1 cellular context compared by ENCODE assay signal in genomic region chr2:128306081-128306930, GRCh38.
A peak's percentile ranks its signal among the peaks of the same experiment; 100 is the strongest.
TF ChIP-seq lines count a peak whose summit lies in the region.

No MANE protein-coding gene starts in this region.

TF ChIP-seq in HepG2, 621 proteins besides CTCF, POLR2A, EP300 and RAD21 (continued from another document and continues in another):
- TF ChIP-seq, protein P1, sequence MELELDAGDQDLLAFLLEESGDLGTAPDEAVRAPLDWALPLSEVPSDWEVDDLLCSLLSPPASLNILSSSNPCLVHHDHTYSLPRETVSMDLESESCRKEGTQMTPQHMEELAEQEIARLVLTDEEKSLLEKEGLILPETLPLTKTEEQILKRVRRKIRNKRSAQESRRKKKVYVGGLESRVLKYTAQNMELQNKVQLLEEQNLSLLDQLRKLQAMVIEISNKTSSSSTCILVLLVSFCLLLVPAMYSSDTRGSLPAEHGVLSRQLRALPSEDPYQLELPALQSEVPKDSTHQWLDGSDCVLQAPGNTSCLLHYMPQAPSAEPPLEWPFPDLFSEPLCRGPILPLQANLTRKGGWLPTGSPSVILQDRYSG (CRISPR knock-in tag; IDR thresholded peaks at IDR 0.05): no peak
- TF ChIP-seq, protein P2, sequence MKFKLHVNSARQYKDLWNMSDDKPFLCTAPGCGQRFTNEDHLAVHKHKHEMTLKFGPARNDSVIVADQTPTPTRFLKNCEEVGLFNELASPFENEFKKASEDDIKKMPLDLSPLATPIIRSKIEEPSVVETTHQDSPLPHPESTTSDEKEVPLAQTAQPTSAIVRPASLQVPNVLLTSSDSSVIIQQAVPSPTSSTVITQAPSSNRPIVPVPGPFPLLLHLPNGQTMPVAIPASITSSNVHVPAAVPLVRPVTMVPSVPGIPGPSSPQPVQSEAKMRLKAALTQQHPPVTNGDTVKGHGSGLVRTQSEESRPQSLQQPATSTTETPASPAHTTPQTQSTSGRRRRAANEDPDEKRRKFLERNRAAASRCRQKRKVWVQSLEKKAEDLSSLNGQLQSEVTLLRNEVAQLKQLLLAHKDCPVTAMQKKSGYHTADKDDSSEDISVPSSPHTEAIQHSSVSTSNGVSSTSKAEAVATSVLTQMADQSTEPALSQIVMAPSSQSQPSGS (CRISPR knock-in tag; IDR thresholded peaks at IDR 0.05): peak; percentile 96
- TF ChIP-seq CENPX (CRISPR knock-in tag; IDR thresholded peaks at IDR 0.05): no peak
- TF ChIP-seq, protein P3, sequence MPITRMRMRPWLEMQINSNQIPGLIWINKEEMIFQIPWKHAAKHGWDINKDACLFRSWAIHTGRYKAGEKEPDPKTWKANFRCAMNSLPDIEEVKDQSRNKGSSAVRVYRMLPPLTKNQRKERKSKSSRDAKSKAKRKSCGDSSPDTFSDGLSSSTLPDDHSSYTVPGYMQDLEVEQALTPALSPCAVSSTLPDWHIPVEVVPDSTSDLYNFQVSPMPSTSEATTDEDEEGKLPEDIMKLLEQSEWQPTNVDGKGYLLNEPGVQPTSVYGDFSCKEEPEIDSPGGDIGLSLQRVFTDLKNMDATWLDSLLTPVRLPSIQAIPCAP (CRISPR knock-in tag; IDR thresholded peaks at IDR 0.05; ENCODE audit: low read depth): no peak
- TF ChIP-seq ZNF644 (CRISPR knock-in tag; IDR thresholded peaks at IDR 0.05; ENCODE audit: low read depth): no peak
- peak; percentile 31; the same call in 1 of the 2 replicates for TF ChIP-seq ZFP1 (CRISPR knock-in tag; IDR thresholded peaks at IDR 0.05)
- TF ChIP-seq PHB2 (IDR thresholded peaks at IDR 0.05; ENCODE audit: partially characterized antibody): no peak
- no peak for TF ChIP-seq KDM5A (IDR thresholded peaks at IDR 0.05; ENCODE audit: borderline replicate concordance, low read length)
- no peak for TF ChIP-seq ZFP36L1 (CRISPR knock-in tag; IDR thresholded peaks at IDR 0.05)
- TF ChIP-seq, protein P4, sequence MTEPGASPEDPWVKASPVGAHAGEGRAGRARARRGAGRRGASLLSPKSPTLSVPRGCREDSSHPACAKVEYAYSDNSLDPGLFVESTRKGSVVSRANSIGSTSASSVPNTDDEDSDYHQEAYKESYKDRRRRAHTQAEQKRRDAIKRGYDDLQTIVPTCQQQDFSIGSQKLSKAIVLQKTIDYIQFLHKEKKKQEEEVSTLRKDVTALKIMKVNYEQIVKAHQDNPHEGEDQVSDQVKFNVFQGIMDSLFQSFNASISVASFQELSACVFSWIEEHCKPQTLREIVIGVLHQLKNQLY (CRISPR knock-in tag; IDR thresholded peaks at IDR 0.05): peak; percentile 61; the same call in 1 of the 2 replicates
- TF ChIP-seq ZNF225 (CRISPR knock-in tag; IDR thresholded peaks at IDR 0.05): no peak
- TF ChIP-seq FOXP4 (CRISPR knock-in tag; IDR thresholded peaks at IDR 0.05): peak; percentile 97
- no peak for TF ChIP-seq MBNL3 (CRISPR knock-in tag; conservative IDR thresholded peaks at IDR 0.05)
- no peak for TF ChIP-seq KDM4B (CRISPR knock-in tag; IDR thresholded peaks at IDR 0.05)
- TF ChIP-seq AGO2 (optimal IDR thresholded peaks at IDR 0.05; ENCODE audit: low read depth, low read length): peak; percentile 59
- TF ChIP-seq ZNF75D (CRISPR knock-in tag; IDR thresholded peaks at IDR 0.05; ENCODE audit: borderline replicate concordance): no peak
- TF ChIP-seq ZNF589 (CRISPR knock-in tag; conservative IDR thresholded peaks at IDR 0.05): peak; percentile 85
- TF ChIP-seq, protein P5, sequence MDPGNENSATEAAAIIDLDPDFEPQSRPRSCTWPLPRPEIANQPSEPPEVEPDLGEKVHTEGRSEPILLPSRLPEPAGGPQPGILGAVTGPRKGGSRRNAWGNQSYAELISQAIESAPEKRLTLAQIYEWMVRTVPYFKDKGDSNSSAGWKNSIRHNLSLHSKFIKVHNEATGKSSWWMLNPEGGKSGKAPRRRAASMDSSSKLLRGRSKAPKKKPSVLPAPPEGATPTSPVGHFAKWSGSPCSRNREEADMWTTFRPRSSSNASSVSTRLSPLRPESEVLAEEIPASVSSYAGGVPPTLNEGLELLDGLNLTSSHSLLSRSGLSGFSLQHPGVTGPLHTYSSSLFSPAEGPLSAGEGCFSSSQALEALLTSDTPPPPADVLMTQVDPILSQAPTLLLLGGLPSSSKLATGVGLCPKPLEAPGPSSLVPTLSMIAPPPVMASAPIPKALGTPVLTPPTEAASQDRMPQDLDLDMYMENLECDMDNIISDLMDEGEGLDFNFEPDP (CRISPR knock-in tag; conservative IDR thresholded peaks at IDR 0.05): no peak
- TF ChIP-seq POGZ (CRISPR knock-in tag; IDR thresholded peaks at IDR 0.05): peak; percentile 80
- no peak for TF ChIP-seq WIZ (CRISPR knock-in tag; IDR thresholded peaks at IDR 0.05)
- TF ChIP-seq, protein P6, sequence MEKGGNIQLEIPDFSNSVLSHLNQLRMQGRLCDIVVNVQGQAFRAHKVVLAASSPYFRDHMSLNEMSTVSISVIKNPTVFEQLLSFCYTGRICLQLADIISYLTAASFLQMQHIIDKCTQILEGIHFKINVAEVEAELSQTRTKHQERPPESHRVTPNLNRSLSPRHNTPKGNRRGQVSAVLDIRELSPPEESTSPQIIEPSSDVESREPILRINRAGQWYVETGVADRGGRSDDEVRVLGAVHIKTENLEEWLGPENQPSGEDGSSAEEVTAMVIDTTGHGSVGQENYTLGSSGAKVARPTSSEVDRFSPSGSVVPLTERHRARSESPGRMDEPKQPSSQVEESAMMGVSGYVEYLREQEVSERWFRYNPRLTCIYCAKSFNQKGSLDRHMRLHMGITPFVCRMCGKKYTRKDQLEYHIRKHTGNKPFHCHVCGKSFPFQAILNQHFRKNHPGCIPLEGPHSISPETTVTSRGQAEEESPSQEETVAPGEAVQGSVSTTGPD (CRISPR knock-in tag; IDR thresholded peaks at IDR 0.05): no peak
- TF ChIP-seq, protein P7, sequence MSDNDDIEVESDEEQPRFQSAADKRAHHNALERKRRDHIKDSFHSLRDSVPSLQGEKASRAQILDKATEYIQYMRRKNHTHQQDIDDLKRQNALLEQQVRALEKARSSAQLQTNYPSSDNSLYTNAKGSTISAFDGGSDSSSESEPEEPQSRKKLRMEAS (IDR thresholded peaks at IDR 0.05): peak; percentile 74; the same call in 1 of the 2 replicates
- TF ChIP-seq NR2C2 (CRISPR knock-in tag; IDR thresholded peaks at IDR 0.05; ENCODE audit: borderline replicate concordance): no peak
- peak; percentile 62; the same call in 1 of the 2 replicates for TF ChIP-seq ZNF263 (CRISPR knock-in tag; IDR thresholded peaks at IDR 0.05)
- TF ChIP-seq, protein P8, sequence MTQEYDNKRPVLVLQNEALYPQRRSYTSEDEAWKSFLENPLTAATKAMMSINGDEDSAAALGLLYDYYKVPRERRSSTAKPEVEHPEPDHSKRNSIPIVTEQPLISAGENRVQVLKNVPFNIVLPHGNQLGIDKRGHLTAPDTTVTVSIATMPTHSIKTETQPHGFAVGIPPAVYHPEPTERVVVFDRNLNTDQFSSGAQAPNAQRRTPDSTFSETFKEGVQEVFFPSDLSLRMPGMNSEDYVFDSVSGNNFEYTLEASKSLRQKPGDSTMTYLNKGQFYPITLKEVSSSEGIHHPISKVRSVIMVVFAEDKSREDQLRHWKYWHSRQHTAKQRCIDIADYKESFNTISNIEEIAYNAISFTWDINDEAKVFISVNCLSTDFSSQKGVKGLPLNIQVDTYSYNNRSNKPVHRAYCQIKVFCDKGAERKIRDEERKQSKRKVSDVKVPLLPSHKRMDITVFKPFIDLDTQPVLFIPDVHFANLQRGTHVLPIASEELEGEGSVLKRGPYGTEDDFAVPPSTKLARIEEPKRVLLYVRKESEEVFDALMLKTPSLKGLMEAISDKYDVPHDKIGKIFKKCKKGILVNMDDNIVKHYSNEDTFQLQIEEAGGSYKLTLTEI (CRISPR knock-in tag; conservative IDR thresholded peaks at IDR 0.05): no peak
- peak; percentile 83 for TF ChIP-seq ZNF781 (CRISPR knock-in tag; IDR thresholded peaks at IDR 0.05; ENCODE audit: borderline replicate concordance, not compliant biosample characterization)
- peak; percentile 94 for TF ChIP-seq SALL2 (CRISPR knock-in tag; IDR thresholded peaks at IDR 0.05)
- peak; percentile 68; the same call in 1 of the 2 replicates for TF ChIP-seq NFKB2 (CRISPR knock-in tag; IDR thresholded peaks at IDR 0.05; ENCODE audit: borderline replicate concordance)
- TF ChIP-seq, protein P9, sequence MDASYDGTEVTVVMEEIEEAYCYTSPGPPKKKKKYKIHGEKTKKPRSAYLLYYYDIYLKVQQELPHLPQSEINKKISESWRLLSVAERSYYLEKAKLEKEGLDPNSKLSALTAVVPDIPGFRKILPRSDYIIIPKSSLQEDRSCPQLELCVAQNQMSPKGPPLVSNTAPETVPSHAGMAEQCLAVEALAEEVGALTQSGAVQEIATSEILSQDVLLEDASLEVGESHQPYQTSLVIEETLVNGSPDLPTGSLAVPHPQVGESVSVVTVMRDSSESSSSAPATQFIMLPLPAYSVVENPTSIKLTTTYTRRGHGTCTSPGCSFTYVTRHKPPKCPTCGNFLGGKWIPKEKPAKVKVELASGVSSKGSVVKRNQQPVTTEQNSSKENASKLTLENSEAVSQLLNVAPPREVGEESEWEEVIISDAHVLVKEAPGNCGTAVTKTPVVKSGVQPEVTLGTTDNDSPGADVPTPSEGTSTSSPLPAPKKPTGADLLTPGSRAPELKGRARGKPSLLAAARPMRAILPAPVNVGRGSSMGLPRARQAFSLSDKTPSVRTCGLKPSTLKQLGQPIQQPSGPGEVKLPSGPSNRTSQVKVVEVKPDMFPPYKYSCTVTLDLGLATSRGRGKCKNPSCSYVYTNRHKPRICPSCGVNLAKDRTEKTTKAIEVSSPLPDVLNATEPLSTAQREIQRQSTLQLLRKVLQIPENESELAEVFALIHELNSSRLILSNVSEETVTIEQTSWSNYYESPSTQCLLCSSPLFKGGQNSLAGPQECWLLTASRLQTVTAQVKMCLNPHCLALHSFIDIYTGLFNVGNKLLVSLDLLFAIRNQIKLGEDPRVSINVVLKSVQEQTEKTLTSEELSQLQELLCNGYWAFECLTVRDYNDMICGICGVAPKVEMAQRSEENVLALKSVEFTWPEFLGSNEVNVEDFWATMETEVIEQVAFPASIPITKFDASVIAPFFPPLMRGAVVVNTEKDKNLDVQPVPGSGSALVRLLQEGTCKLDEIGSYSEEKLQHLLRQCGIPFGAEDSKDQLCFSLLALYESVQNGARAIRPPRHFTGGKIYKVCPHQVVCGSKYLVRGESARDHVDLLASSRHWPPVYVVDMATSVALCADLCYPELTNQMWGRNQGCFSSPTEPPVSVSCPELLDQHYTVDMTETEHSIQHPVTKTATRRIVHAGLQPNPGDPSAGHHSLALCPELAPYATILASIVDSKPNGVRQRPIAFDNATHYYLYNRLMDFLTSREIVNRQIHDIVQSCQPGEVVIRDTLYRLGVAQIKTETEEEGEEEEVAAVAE (CRISPR knock-in tag; IDR thresholded peaks at IDR 0.05; ENCODE audit: borderline replicate concordance): no peak; the same call in 1 of the 2 replicates
- TF ChIP-seq NPAS2 (CRISPR knock-in tag; IDR thresholded peaks at IDR 0.05; ENCODE audit: borderline replicate concordance): no peak
- TF ChIP-seq, protein P10, sequence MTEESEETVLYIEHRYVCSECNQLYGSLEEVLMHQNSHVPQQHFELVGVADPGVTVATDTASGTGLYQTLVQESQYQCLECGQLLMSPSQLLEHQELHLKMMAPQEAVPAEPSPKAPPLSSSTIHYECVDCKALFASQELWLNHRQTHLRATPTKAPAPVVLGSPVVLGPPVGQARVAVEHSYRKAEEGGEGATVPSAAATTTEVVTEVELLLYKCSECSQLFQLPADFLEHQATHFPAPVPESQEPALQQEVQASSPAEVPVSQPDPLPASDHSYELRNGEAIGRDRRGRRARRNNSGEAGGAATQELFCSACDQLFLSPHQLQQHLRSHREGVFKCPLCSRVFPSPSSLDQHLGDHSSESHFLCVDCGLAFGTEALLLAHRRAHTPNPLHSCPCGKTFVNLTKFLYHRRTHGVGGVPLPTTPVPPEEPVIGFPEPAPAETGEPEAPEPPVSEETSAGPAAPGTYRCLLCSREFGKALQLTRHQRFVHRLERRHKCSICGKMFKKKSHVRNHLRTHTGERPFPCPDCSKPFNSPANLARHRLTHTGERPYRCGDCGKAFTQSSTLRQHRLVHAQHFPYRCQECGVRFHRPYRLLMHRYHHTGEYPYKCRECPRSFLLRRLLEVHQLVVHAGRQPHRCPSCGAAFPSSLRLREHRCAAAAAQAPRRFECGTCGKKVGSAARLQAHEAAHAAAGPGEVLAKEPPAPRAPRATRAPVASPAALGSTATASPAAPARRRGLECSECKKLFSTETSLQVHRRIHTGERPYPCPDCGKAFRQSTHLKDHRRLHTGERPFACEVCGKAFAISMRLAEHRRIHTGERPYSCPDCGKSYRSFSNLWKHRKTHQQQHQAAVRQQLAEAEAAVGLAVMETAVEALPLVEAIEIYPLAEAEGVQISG (CRISPR knock-in tag; IDR thresholded peaks at IDR 0.05): peak; percentile 84
- no peak for TF ChIP-seq ZNF703 (CRISPR knock-in tag; IDR thresholded peaks at IDR 0.05; ENCODE audit: borderline replicate concordance)
- TF ChIP-seq, protein P11, sequence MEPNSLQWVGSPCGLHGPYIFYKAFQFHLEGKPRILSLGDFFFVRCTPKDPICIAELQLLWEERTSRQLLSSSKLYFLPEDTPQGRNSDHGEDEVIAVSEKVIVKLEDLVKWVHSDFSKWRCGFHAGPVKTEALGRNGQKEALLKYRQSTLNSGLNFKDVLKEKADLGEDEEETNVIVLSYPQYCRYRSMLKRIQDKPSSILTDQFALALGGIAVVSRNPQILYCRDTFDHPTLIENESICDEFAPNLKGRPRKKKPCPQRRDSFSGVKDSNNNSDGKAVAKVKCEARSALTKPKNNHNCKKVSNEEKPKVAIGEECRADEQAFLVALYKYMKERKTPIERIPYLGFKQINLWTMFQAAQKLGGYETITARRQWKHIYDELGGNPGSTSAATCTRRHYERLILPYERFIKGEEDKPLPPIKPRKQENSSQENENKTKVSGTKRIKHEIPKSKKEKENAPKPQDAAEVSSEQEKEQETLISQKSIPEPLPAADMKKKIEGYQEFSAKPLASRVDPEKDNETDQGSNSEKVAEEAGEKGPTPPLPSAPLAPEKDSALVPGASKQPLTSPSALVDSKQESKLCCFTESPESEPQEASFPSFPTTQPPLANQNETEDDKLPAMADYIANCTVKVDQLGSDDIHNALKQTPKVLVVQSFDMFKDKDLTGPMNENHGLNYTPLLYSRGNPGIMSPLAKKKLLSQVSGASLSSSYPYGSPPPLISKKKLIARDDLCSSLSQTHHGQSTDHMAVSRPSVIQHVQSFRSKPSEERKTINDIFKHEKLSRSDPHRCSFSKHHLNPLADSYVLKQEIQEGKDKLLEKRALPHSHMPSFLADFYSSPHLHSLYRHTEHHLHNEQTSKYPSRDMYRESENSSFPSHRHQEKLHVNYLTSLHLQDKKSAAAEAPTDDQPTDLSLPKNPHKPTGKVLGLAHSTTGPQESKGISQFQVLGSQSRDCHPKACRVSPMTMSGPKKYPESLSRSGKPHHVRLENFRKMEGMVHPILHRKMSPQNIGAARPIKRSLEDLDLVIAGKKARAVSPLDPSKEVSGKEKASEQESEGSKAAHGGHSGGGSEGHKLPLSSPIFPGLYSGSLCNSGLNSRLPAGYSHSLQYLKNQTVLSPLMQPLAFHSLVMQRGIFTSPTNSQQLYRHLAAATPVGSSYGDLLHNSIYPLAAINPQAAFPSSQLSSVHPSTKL (CRISPR knock-in tag; IDR thresholded peaks at IDR 0.05): peak; percentile 90
